Comparison of ENCODE assay signal across 25 cellular contexts in the genomic region with DNA sequence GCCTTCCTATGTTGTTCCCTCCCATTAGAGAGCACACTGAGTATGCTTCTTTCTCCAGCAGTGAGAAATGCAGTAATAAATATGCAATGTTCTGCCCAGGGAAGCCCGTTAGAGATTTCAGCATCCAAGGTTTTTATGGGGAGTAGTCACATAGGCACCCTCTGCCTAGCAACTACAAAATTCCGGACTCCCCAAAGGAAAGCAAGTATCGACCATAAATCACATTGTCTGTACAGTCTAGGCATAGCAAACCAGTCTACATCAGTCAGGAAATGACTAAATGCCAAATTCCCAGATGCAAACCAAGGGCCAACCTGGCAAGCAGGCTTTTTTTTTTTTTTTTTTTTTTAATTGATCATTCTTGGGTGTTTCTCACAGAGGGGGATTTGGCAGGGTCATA. TPM values are rescaled to one million over a fixed set of nuclear protein-coding genes. Genes with fewer than 3 reads are reported as not detected.
"Had no signal": no experiment of that assay in that cellular context is flagged by ENCODE, and none has a peak within 500 bp of the region (broad histone marks: within the 10 kb centered on the region; RNA-seq: fewer than 3 reads in every experiment).

No MANE protein-coding gene starts in this region.

- H3K36me3 ChIP-seq: esophagus muscularis mucosa, gastroesophageal sphincter, spleen, thoracic aorta had no signal

- H3K4me2 ChIP-seq: hepatocyte had no signal

- H3K79me2 ChIP-seq: hepatocyte had no signal

- H3K27me3 ChIP-seq: esophagus muscularis mucosa, gastroesophageal sphincter, hepatocyte, spleen had no signal

- H3K4me1 ChIP-seq: esophagus muscularis mucosa, gastroesophageal sphincter, spleen had no signal

- H3K27ac ChIP-seq: esophagus muscularis mucosa, gastroesophageal sphincter, hepatocyte, spleen, thoracic aorta had no signal

- DNase-seq: activated CD4-positive, alpha-beta T cell treated with anti-CD3 and anti-CD28 coated beads for 36 hours; activated CD4-positive, CD25-positive, alpha-beta regulatory T cell; activated CD8-positive, alpha-beta memory T cell treated with anti-CD3 and anti-CD28 coated beads, Interleukin-2, amount 10 ng/mL, durations not matched to agents 7 days and 5 days; activated CD8-positive, alpha-beta T cell treated with anti-CD3 and anti-CD28 coated beads, Interleukin-2, amount 10 ng/mL, durations not matched to agents 7 days and 5 days; activated T-cell treated with anti-CD3 and anti-CD28 coated beads, Interleukin-2, amount 50 U/mL, for 48 hours; effector CD4-positive, alpha-beta T cell; islet precursor cell; left cardiac atrium; midbrain; naive thymus-derived CD8-positive, alpha-beta T cell; occipital lobe; right cardiac atrium; spleen; stimulated activated naive CD4-positive, alpha-beta T cell treated with Interleukin-2 at 50 U/mL for 16 hours; trophoblast cell had no signal

- H2AFZ ChIP-seq: hepatocyte had no signal

- H3K4me3 ChIP-seq: esophagus muscularis mucosa, gastroesophageal sphincter, hepatocyte, spleen, thoracic aorta had no signal

- ATAC-seq: activated CD4-positive, alpha-beta T cell treated with anti-CD3 and anti-CD28 coated beads for 36 hours; activated CD8-positive, alpha-beta memory T cell treated with anti-CD3 and anti-CD28 coated beads, Interleukin-2, amount 10 ng/mL, durations not matched to agents 7 days and 5 days; activated CD8-positive, alpha-beta T cell treated with anti-CD3 and anti-CD28 coated beads, Interleukin-2, amount 10 ng/mL, durations not matched to agents 7 days and 5 days; gastroesophageal sphincter; left cardiac atrium; naive thymus-derived CD8-positive, alpha-beta T cell; right cardiac atrium had no signal

- H3K9me3 ChIP-seq: esophagus muscularis mucosa, gastroesophageal sphincter, thoracic aorta had no signal

RNA-seq across cellular contexts. Expression of a gene that starts 34.8 kb away (rescaled TPM):
- total RNA-seq: activated CD4-positive, alpha-beta T cell treated with anti-CD3 and anti-CD28 coated beads for 36 hours; activated CD8-positive, alpha-beta memory T cell treated with anti-CD3 and anti-CD28 coated beads, Interleukin-2, amount 10 ng/mL, durations not matched to agents 7 days and 5 days; activated CD8-positive, alpha-beta T cell treated with anti-CD3 and anti-CD28 coated beads, Interleukin-2, amount 10 ng/mL, durations not matched to agents 7 days and 5 days; activated T-helper 2 cell treated with anti-CD3 and anti-CD28 coated beads, Interferon-gamma antibody, Interleukin-2, Interleukin-4, amounts not matched to agents 10 μg/mL and 5 μg/mL and 100 μg/mL, durations not matched to agents 14 hours and 24 hours and 36 hours; bronchial epithelial cell; esophagus muscularis mucosa; gastroesophageal sphincter; hepatocyte; left cardiac atrium; liver; naive thymus-derived CD8-positive, alpha-beta T cell; neural crest cell; occipital lobe; right cardiac atrium; spleen; subcutaneous adipose tissue; T-helper 1 cell treated with Interleukin-12 subunit alpha and Interleukin-12 subunit beta and Interleukin-4 antibody, amounts not matched to agents 30 ng/mL and 1 ng/mL, for 36 hours; thoracic aorta had no signal
- polyA plus RNA-seq: liver; naive thymus-derived CD8-positive, alpha-beta T cell; right cardiac atrium; spleen had no signal
